ENCODE assay signal across 8 cellular contexts in genomic region chr7:73739387-73739767, GRCh38. TPM values are rescaled to one million over a fixed set of nuclear protein-coding genes. Genes with fewer than 3 reads are reported as not detected.
DNase-seq lines count a peak whose midpoint lies in the region; FAIRE-seq and TF ChIP-seq lines count a peak whose summit lies in the region.

No MANE protein-coding gene starts in this region.

- H3K4me1 Mint-ChIP-seq in astrocyte (ENCODE audit: low read depth, unreplicated experiment): peaks cover 5% of the 10 kb centered on the region

- H3K9me3 Mint-ChIP-seq in astrocyte (ENCODE audit: unreplicated experiment): no peaks in the 10 kb centered on the region

- peak overlapping the region; percentile 89 for H3K9ac ChIP-seq in astrocyte (ENCODE audit: low read length)

- no peaks in the 10 kb centered on the region for H3K4me1 ChIP-seq in cardiac muscle cell (ENCODE audit: low read depth)
- peaks cover 16% of the 10 kb centered on the region for H3K4me1 ChIP-seq in astrocyte (ENCODE audit: insufficient read depth, low read length)
- H3K4me1 ChIP-seq in uterus: peaks cover 0 to 3% of the 10 kb centered on the region in 2 donors

- H3K36me3 Mint-ChIP-seq in astrocyte (ENCODE audit: low read depth, unreplicated experiment): peaks cover 3% of the 10 kb centered on the region

- FAIRE-seq in astrocyte (lab: Jason Lieb, UNC): no peak
- no peak for FAIRE-seq in HTR-8/SVneo (lab: Jason Lieb, UNC)

- no peak for TF ChIP-seq POLR2A in uterus (IDR thresholded peaks at IDR 0.05)

- H2AFZ ChIP-seq in astrocyte (ENCODE audit: low read depth, low read length): peak overlapping the region; percentile 100

- H3K4me3 Mint-ChIP-seq in astrocyte (ENCODE audit: unreplicated experiment): peak overlapping the region; percentile 92

- H3K4me3 ChIP-seq in cardiac muscle cell (peak overlapping the region; percentile 48), astrocyte (ENCODE audit: insufficient read depth, low read depth, low read length) (peak overlapping the region; percentile 88), uterus (peak overlapping the region; percentile 57 to 67)

- peak overlapping the region; percentile 50 for H3K27ac ChIP-seq in cardiac muscle cell
- H3K27ac ChIP-seq in astrocyte (ENCODE audit: low read depth, low read length): peak overlapping the region; percentile 52
- H3K27ac ChIP-seq in uterus: peak overlapping the region; percentile 78 to 94

- intact Hi-C loops in cardiac septum (cut with DNase I) (loop anchor here (5.0 to 10.0 kb wide), 2 partner anchors 57 to 105 kb away; partner anchors contain the start of genes BUD23, DNAJC30 and METTL27), uterus (cut with DNase I; ENCODE audit: low total_unique reads) (no loop called here)

- H3K79me2 ChIP-seq in astrocyte (ENCODE audit: insufficient read depth, low read length): peaks cover 7% of the 10 kb centered on the region

- peaks cover 9% of the 10 kb centered on the region for H3K27me3 Mint-ChIP-seq in astrocyte (ENCODE audit: low read depth, unreplicated experiment)

- H3K27me3 ChIP-seq in cardiac muscle cell (no peaks in the 10 kb centered on the region), astrocyte (ENCODE audit: insufficient read depth, low read length) (no peaks in the 10 kb centered on the region), uterus (no peaks in the 10 kb centered on the region)

- DNase-seq in cardiac muscle cell (ENCODE audit: low read depth in 1 of 2, low spot score in 1 of 2) (no peak), cardiac septum (ENCODE audit: low spot score) (no peak), astrocyte (ENCODE audit: low read depth) (no peak), medulla oblongata (ENCODE audit: extremely low spot score) (peak; percentile 18), uterus (peak in 1 of 2 donors; percentile 29), HTR-8/SVneo (ENCODE audit: insufficient read length, low spot score) (no peak), NCI-H1694 treated with DMSO at 0.1 percent for 48 hours (lab: John Stamatoyannopoulos, UW) (no peak), SHP77 treated with DMSO at 0.1 percent for 48 hours (lab: John Stamatoyannopoulos, UW) (no peak)

- H3K27ac Mint-ChIP-seq in astrocyte (ENCODE audit: unreplicated experiment): peak overlapping the region; percentile 86

- no peaks in the 10 kb centered on the region for H3K9me3 ChIP-seq in cardiac muscle cell (ENCODE audit: low read depth)
- H3K9me3 ChIP-seq in astrocyte (ENCODE audit: insufficient read depth, low read depth, low read length): no peaks in the 10 kb centered on the region
- no peaks in the 10 kb centered on the region for H3K9me3 ChIP-seq in uterus

- no peaks in the 10 kb centered on the region for H3K36me3 ChIP-seq in cardiac muscle cell
- no peaks in the 10 kb centered on the region for H3K36me3 ChIP-seq in astrocyte (ENCODE audit: insufficient read depth, low read length)
- H3K36me3 ChIP-seq in uterus: no peaks in the 10 kb centered on the region

- H3K4me2 ChIP-seq in astrocyte (ENCODE audit: low read length): peak overlapping the region; percentile 98

- peaks cover 8% of the 10 kb centered on the region for H4K20me1 ChIP-seq in astrocyte (ENCODE audit: insufficient read depth, low read length)

- TF ChIP-seq CTCF in cardiac muscle cell (IDR thresholded peaks at IDR 0.05; ENCODE audit: low read depth, low read length): no peak
- TF ChIP-seq CTCF in astrocyte (IDR thresholded peaks at IDR 0.05; ENCODE audit: insufficient read depth, low read depth, low read length): no peak
- no peak for TF ChIP-seq CTCF in uterus (IDR thresholded peaks at IDR 0.05)

RNA-seq across cellular contexts. Expression of gene ABHD11, which starts 0.8 kb away (rescaled TPM):
- total RNA-seq in cardiac muscle cell (30.9 and 48.9 TPM in 2 replicates), cardiac septum (31.6 TPM), astrocyte (9.3 and 10.8 TPM in 2 replicates), uterus (10 to 100 TPM in 2 of 4 donors, 1 to 10 TPM in 2; 4.4 to 14.1 (median 7.7) TPM)
- polyA plus RNA-seq in cardiac muscle cell: 42.2 and 59.6 TPM in 2 replicates

RNA-seq across cellular contexts. Expression of gene STX1A, which starts 19.9 kb away (rescaled TPM):
- total RNA-seq in cardiac muscle cell: 14.4 and 20.6 TPM in 2 replicates
- 9.8 and 11.8 TPM in 2 replicates for polyA plus RNA-seq in cardiac muscle cell
- 3.3 TPM for total RNA-seq in cardiac septum
- total RNA-seq in astrocyte: 15.0 and 19.7 TPM in 2 replicates
- 10 to 100 TPM in 2 of 4 donors, 1 to 10 TPM in 2; 2.3 to 19.1 (median 11.0) TPM for total RNA-seq in uterus

RNA-seq across cellular contexts. Expression of gene CLDN3, which starts 30.7 kb away (rescaled TPM):
- total RNA-seq in cardiac muscle cell (5.9 and 11.0 TPM in 2 replicates), cardiac septum (not detected), astrocyte (0.68 TPM in 1 of 2 replicates, not detected in the other), uterus (10 to 100 TPM in 1 of 4 donors, under 1 TPM in 2, not detected in 1; 0.51 to 15.1 (median 0.88) TPM)
- polyA plus RNA-seq in cardiac muscle cell: 5.6 and 11.2 TPM in 2 replicates

RNA-seq across cellular contexts. Expression of gene BUD23, which starts 56.0 kb away (rescaled TPM):
- total RNA-seq in cardiac muscle cell (63.9 and 100.0 TPM in 2 replicates), cardiac septum (59.1 TPM), astrocyte (68.3 and 73.1 TPM in 2 replicates), uterus (10 to 100 TPM; 12.4 to 54.6 (median 31.5) TPM)
- polyA plus RNA-seq in cardiac muscle cell: 141 and 170 TPM in 2 replicates

RNA-seq across cellular contexts. Expression of gene DNAJC30, which starts 56.1 kb away (rescaled TPM):
- total RNA-seq in cardiac muscle cell (9.9 and 10.1 TPM in 2 replicates), cardiac septum (16.4 TPM), astrocyte (10.5 and 11.0 TPM in 2 replicates), uterus (10 to 100 TPM in 1 of 4 donors, 1 to 10 TPM in 2, under 1 TPM in 1; 0.29 to 14.1 (median 3.3) TPM)
- 23.4 and 24.3 TPM in 2 replicates for polyA plus RNA-seq in cardiac muscle cell
